Comparison of ENCODE assay signal across 12 cellular contexts in the genomic region with DNA sequence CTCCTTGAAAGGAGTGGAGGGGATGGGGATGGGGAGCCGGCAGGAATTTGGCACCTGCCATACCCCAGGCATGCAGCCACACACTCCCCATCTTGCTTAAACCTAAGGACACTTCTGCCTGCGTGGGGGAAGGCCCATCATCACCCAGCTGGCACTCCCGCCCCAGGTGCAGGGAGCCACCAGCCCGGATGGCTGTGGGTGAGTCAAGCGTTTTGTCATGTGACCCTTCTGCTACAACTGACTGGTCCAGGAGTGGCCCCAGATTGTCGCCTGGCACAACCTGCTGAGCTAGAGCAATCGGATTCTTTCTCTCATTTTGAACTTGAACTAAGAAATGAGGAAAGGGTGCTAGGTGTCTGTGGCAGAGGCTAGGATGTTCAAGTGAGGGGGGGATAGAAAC.
"Had no signal": no experiment of that assay in that cellular context is flagged by ENCODE, and none has a peak within 500 bp of the region (broad histone marks: within the 10 kb centered on the region; RNA-seq: fewer than 3 reads in every experiment).

No MANE protein-coding gene starts in this region.

- ATAC-seq: activated CD8-positive, alpha-beta T cell treated with anti-CD3 and anti-CD28 coated beads for 36 hours; activated T-cell treated with anti-CD3 and anti-CD28 coated beads, Interleukin-2, amount 50 U/mL, for 72 hours; left cardiac atrium; lower lobe of right lung had no signal

- H3K4me3 ChIP-seq: lower lobe of right lung, upper lobe of left lung had no signal

- H3K9me3 ChIP-seq: neutrophil had no signal

- H3K27me3 ChIP-seq: brain microvascular endothelial cell, neutrophil, upper lobe of left lung had no signal

- DNase-seq: activated CD8-positive, alpha-beta memory T cell treated with anti-CD3 and anti-CD28 coated beads, Interleukin-2, amount 50 U/mL, for 4 hours; activated CD8-positive, alpha-beta T cell treated with anti-CD3 and anti-CD28 coated beads for 36 hours; activated gamma-delta T cell treated with Interleukin-2 at 50 U/mL for 16 hours; activated naive CD8-positive, alpha-beta T cell treated with anti-CD3 and anti-CD28 coated beads for 36 hours; activated T-cell treated with anti-CD3 and anti-CD28 coated beads, Interleukin-2, amount 50 U/mL, for 72 hours; brain microvascular endothelial cell; glutamatergic neuron; left cardiac atrium; lower lobe of right lung; small intestine; upper lobe of left lung had no signal

- H3K36me3 ChIP-seq: brain microvascular endothelial cell, lower lobe of right lung, neutrophil, upper lobe of left lung had no signal

- H3K4me1 ChIP-seq: lower lobe of right lung, upper lobe of left lung had no signal

- H3K27ac ChIP-seq: brain microvascular endothelial cell, lower lobe of right lung, neutrophil, upper lobe of left lung had no signal
